Comparison of ENCODE assay signal across 1 cellular context in the genomic region with DNA sequence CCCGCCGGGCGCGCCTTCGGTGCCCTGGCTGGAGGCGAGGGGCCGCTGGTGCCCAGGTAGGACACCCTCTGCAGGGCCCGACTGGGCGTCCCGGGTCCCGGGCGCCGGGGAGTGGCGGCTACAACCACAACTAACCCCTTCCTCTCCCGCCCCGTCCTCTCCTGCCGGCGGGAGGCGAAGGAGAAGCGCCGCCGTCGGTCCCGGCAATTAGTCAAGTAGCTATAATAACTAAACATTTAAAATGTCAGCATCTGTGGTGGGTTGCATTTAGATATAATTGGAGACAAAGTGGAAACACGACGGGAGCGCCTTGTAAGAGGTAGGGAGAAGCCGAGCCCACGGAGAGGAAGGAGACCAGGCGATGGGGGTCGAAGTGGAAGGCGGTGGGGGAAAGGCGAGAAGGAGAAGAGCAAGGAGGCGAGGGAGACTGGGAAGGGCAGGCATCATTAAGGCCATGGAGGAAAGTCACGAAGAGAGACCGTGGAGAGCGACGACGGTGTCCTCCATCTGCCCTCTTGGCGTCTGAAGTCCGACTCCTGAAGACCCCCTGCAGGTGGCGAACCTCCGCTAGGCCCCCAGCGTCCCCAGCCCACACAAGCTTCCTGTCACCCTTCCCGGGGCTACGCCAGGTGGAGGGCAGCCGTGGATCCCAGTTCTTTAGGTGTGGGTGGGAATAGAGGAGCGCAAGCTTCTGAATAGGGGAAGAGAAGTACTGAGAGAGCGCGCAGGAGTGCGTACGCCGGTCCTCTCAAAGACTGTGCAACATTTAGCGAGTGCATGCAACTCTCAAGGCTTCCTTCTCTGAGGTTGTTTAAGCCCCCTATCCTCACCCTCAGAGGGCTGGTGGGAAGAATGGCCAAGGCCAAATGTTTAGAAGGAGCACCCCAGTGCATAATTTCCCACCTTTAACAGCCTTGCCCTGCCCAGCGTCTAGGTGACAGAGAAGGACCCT.
TF ChIP-seq lines count a peak whose summit lies in the region.

No MANE protein-coding gene starts in this region.

TF ChIP-seq in HepG2, 621 proteins besides CTCF, POLR2A, EP300 and RAD21:
- no peak for TF ChIP-seq STAT6 (CRISPR knock-in tag; IDR thresholded peaks at IDR 0.05; ENCODE audit: borderline replicate concordance)
- TF ChIP-seq ZNF510 (CRISPR knock-in tag; IDR thresholded peaks at IDR 0.05; ENCODE audit: low read depth), result no peak
- no peak for TF ChIP-seq RBFOX2 (IDR thresholded peaks at IDR 0.05; ENCODE audit: low read depth, low read length)
- TF ChIP-seq, protein P1, sequence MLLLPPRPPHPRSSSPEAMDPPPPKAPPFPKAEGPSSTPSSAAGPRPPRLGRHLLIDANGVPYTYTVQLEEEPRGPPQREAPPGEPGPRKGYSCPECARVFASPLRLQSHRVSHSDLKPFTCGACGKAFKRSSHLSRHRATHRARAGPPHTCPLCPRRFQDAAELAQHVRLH (CRISPR knock-in tag; IDR thresholded peaks at IDR 0.05; ENCODE audit: borderline replicate concordance, low read depth), result no peak
- TF ChIP-seq ZNF512B (CRISPR knock-in tag; IDR thresholded peaks at IDR 0.05; ENCODE audit: borderline replicate concordance), result no peak
- no peak for TF ChIP-seq MIER2 (CRISPR knock-in tag; IDR thresholded peaks at IDR 0.05)
- no peak for TF ChIP-seq REXO4 (CRISPR knock-in tag; IDR thresholded peaks at IDR 0.05; ENCODE audit: borderline replicate concordance)
- no peak for TF ChIP-seq NR2F1 (CRISPR knock-in tag; IDR thresholded peaks at IDR 0.05)
- no peak for TF ChIP-seq BCLAF1 (IDR thresholded peaks at IDR 0.05)
- TF ChIP-seq ESRRA (CRISPR knock-in tag; IDR thresholded peaks at IDR 0.05; ENCODE audit: low read depth), result no peak
- TF ChIP-seq E2F1 (CRISPR knock-in tag; IDR thresholded peaks at IDR 0.05), result no peak
- no peak for TF ChIP-seq EHMT2 (IDR thresholded peaks at IDR 0.05; ENCODE audit: borderline replicate concordance, low read depth, low read length)
- TF ChIP-seq ZNF329 (CRISPR knock-in tag; IDR thresholded peaks at IDR 0.05; ENCODE audit: low read depth), result no peak
TF ChIP-seq in HepG2: peak in this region for 0.
